In genomic region chr10:117807441-117807840, GRCh38 we compare ENCODE assay signal across 20 cellular contexts.
"Had no signal": no experiment of that assay in that cellular context is flagged by ENCODE, and none has a peak within 500 bp of the region (broad histone marks: within the 10 kb centered on the region; RNA-seq: fewer than 3 reads in every experiment).

No MANE protein-coding gene starts in this region.

- DNase-seq: Kasumi-1, MM.1S, NCI-H1092 treated with DMSO at 0.1 percent for 48 hours, NCI-H1436, NCI-H187, NCI-H2029, NCI-H2081 treated with DMSO at 0.1 percent for 48 hours, NCI-H2227 treated with DMSO at 0.1 percent for 48 hours, NCI-H524, NCI-H526 treated with DMSO at 0.1 percent for 48 hours, NCI-H774, PC-3, SHP77 treated with DMSO at 0.1 percent for 48 hours had no signal

- H3K4me3 ChIP-seq: K562, SJSA1, SK-N-MC had no signal

- H3K36me3 ChIP-seq: SJSA1 had no signal

- H3K4me1 ChIP-seq: SJSA1 had no signal

- H3K27me3 ChIP-seq: SJSA1 had no signal

- H3K9me3 ChIP-seq: SJSA1 had no signal

- ATAC-seq: K562, Panc1, PC-3 had no signal

- H3K27ac ChIP-seq: HL-60, KMS-11, RWPE1, SJSA1, SK-N-MC had no signal
